Comparison of ENCODE assay signal across 1 cellular context in genomic region chr10:8840356-8840755, GRCh38.
TF ChIP-seq lines count a peak whose summit lies in the region.

No MANE protein-coding gene starts in this region.

TF ChIP-seq in H1, 55 proteins besides CTCF, POLR2A, EP300 and RAD21:
- TF ChIP-seq ATF2 (IDR thresholded peaks at IDR 0.05; ENCODE audit: low read length): no peak
- no peak for TF ChIP-seq TAF1 (IDR thresholded peaks at IDR 0.05; ENCODE audit: low read depth, low read length)
- TF ChIP-seq, protein P1, sequence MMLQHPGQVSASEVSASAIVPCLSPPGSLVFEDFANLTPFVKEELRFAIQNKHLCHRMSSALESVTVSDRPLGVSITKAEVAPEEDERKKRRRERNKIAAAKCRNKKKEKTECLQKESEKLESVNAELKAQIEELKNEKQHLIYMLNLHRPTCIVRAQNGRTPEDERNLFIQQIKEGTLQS (IDR thresholded peaks at IDR 0.05; ENCODE audit: insufficient read depth, low read depth, low read length): no peak
- no peak for TF ChIP-seq BACH1 (IDR thresholded peaks at IDR 0.05; ENCODE audit: low read length)
- no peak for TF ChIP-seq ZNF274 (IDR thresholded peaks at IDR 0.05; ENCODE audit: borderline replicate concordance, extremely low read depth, low read length)
- TF ChIP-seq KDM5A (IDR thresholded peaks at IDR 0.05; ENCODE audit: low read length): no peak
- TF ChIP-seq TCF12 (IDR thresholded peaks at IDR 0.05; ENCODE audit: low read depth, low read length): 0 out of 2 replicates have a peak, but pooled peaks have one; percentile 10
- TF ChIP-seq ASH2L (IDR thresholded peaks at IDR 0.05; ENCODE audit: low read length): no peak
